In genomic region chr7:33062023-33062781, GRCh38 we compare ENCODE assay signal across 7 cellular contexts. TPM values are rescaled to one million over a fixed set of nuclear protein-coding genes. Genes with fewer than 3 reads are reported as not detected.
A peak's percentile ranks its signal among the peaks of the same experiment; 100 is the strongest.
DNase-seq lines count a peak whose midpoint lies in the region; FAIRE-seq and TF ChIP-seq lines count a peak whose summit lies in the region.

Gene NT5C3A, minus strand, starts transcription at chr7:33062776. Its CDS starts 71 bp downstream, at chr7:33062705.

- H2BK15ac ChIP-seq in H1 (ENCODE audit: low read length): no peak within 1 kb of the TSS; the same call in 1 of the 2 replicates
- H2BK15ac ChIP-seq in mesenchymal stem cell (ENCODE audit: low read depth, poor library complexity, severe bottlenecking): peak within 1 kb of the TSS; percentile 93

- H3K4ac ChIP-seq in H1 (replicated peaks; ENCODE audit: insufficient read length, low read depth, low read length) (no peak within 1 kb of the TSS), mesenchymal stem cell (ENCODE audit: low read depth in 1 of 2, low read length in 2 of 2) (peak within 1 kb of the TSS; percentile 75 to 87)

- TF ChIP-seq CTCF in LNCaP clone FGC (IDR thresholded peaks at IDR 0.05; ENCODE audit: control insufficient read depth, extremely low read depth, insufficient read depth) (no peak), WERI-Rb-1 (IDR thresholded peaks at IDR 0.05; ENCODE audit: low read depth, low read length) (no peak), H1 (IDR thresholded peaks at IDR 0.05; ENCODE audit: control extremely low read depth in 1 of 3, insufficient read depth in 1 of 3, low read depth in 1 of 3, low read length in 3 of 3) (no peak)

- H2AK5ac ChIP-seq in H1 (ENCODE audit: low read depth, low read length) (no peak within 1 kb of the TSS), mesenchymal stem cell (ENCODE audit: low read length, severe bottlenecking) (no peak within 1 kb of the TSS)

- H3K9ac ChIP-seq in H1 (replicated peaks in 1 of 4; ENCODE audit: extremely low read depth in 1 of 4, low read depth in 3 of 4, low read length in 3 of 4) (peak within 1 kb of the TSS; percentile 70 to 86 (median 78)), mesenchymal stem cell (ENCODE audit: low read length) (peak within 1 kb of the TSS; percentile 93)

- H3K18ac ChIP-seq in H1 (ENCODE audit: extremely low read depth, low read length) (peak within 1 kb of the TSS; percentile 95; the same call in 1 of the 2 replicates), mesenchymal stem cell (ENCODE audit: low read depth in 1 of 2, low read length in 2 of 2) (peak within 1 kb of the TSS; percentile 96 to 98)

- H3K79me2 ChIP-seq in H1 (ENCODE audit: control insufficient read depth in 1 of 2, insufficient read depth in 2 of 2, low read length in 2 of 2): peaks cover 12 to 47% of the 10 kb centered on the region in 2 experiments

- H4K5ac ChIP-seq in H1 (ENCODE audit: insufficient read length, low read depth, low read length): peak within 1 kb of the TSS; percentile 97

- H3K4me2 ChIP-seq in H1 (ENCODE audit: insufficient read depth in 1 of 2, low read depth in 2 of 2, low read length in 2 of 2): peak within 1 kb of the TSS; percentile 50 to 74
- H3K4me2 ChIP-seq in mesenchymal stem cell (ENCODE audit: low read length, poor library complexity, severe bottlenecking): peak within 1 kb of the TSS; percentile 90

- WGBS in H1 (ENCODE audit: extremely low coverage in 1 of 2, insufficient coverage in 1 of 2, insufficient read length in 1 of 2, insufficient replicate concordance in 2 of 2, low coverage in 1 of 2, low lambda C conversion rate in 2 of 2, missing lambda C conversion rate in 1 of 2), 2 experiments: 2% methylated on average over 31 of the region's 66 CpGs; no CpG with 5 or more reads in 1 of the 2 experiments
- WGBS in mesenchymal stem cell: 0% methylated on average over 38 of the region's 66 CpGs

- no peaks in the 10 kb centered on the region for H3K27me3 ChIP-seq in WERI-Rb-1 (ENCODE audit: insufficient read depth, low read depth, severe bottlenecking)
- no peaks in the 10 kb centered on the region for H3K27me3 ChIP-seq in H1 (replicated peaks in 1 of 4; ENCODE audit: control insufficient read depth in 3 of 4, extremely low read depth in 1 of 4, insufficient read depth in 3 of 4, low read length in 3 of 4)
- no peaks in the 10 kb centered on the region for H3K27me3 ChIP-seq in mesenchymal stem cell (ENCODE audit: control insufficient read depth in 1 of 2, insufficient read depth in 1 of 2, low read length in 2 of 2)

- peak within 1 kb of the TSS; percentile 95 for H3K27ac ChIP-seq in WERI-Rb-1
- H3K27ac ChIP-seq in H1 (ENCODE audit: low read depth, low read length): peak within 1 kb of the TSS; percentile 74; the same call in 1 of the 2 replicates
- peak within 1 kb of the TSS; percentile 99 for H3K27ac ChIP-seq in mesenchymal stem cell (ENCODE audit: low read length, poor library complexity, severe bottlenecking)

- no peaks in the 10 kb centered on the region for H3K23me2 ChIP-seq in H1 (ENCODE audit: low read depth, low read length)

- H2BK20ac ChIP-seq in H1 (ENCODE audit: low read length): no peak within 1 kb of the TSS

- H2BK5ac ChIP-seq in H1 (ENCODE audit: low read depth, low read length) (peak within 1 kb of the TSS; percentile 97), mesenchymal stem cell (ENCODE audit: low read depth, low read length, poor library complexity, severe bottlenecking) (peak within 1 kb of the TSS; percentile 70)

- H3K36me3 ChIP-seq in WERI-Rb-1: peaks cover 17% of the 10 kb centered on the region
- no peaks in the 10 kb centered on the region; a peak in 1 of 8 replicates for H3K36me3 ChIP-seq in H1 (ENCODE audit: control insufficient read depth in 2 of 4, insufficient read depth in 4 of 4, low read length in 3 of 4)
- H3K36me3 ChIP-seq in mesenchymal stem cell (ENCODE audit: control insufficient read depth in 1 of 2, insufficient read depth in 2 of 2, low read depth in 1 of 2, low read length in 2 of 2): peaks cover 0 to 3% of the 10 kb centered on the region in 2 experiments

- POLR2A ChIA-PET in H1 (lab: Charles Lee; ENCODE audit: partially characterized antibody): interaction anchor here (0.6 to 2.2 kb wide), 13 partner anchors 9 to 173 kb away, joined by 3 to 19 read pairs (median 4); partner anchors contain the start of genes KBTBD2 and RP9

- H2BK12ac ChIP-seq in H1 (ENCODE audit: low read depth, low read length): no peak within 1 kb of the TSS
- peak within 1 kb of the TSS in 1 of 2 experiments; percentile 87 for H2BK12ac ChIP-seq in mesenchymal stem cell (ENCODE audit: low read length in 2 of 2)

- peak within 1 kb of the TSS; percentile 86 for H3K56ac ChIP-seq in H1 (replicated peaks; ENCODE audit: insufficient read length, low read depth, low read length)

- FAIRE-seq in GM12891 (lab: Jason Lieb, UNC) (no peak), H54 (lab: Jason Lieb, UNC) (no peak), H1 (lab: Jason Lieb, UNC) (no peak)

- peak; percentile 25 for DNase-seq in GM12891 (ENCODE audit: insufficient read length, low spot score)
- peak; percentile 49 for DNase-seq in H54 (ENCODE audit: insufficient read length, low spot score)
- no peak for DNase-seq in LNCaP clone FGC (ENCODE audit: low read depth)
- peak; percentile 57 for DNase-seq in WERI-Rb-1
- DNase-seq in H1 (ENCODE audit: low read depth in 1 of 2, low spot score in 2 of 2): peak in 1 of 2 experiments; percentile 63
- peak; percentile 53 for DNase-seq in mesenchymal stem cell
- peak; percentile 7 for DNase-seq in stimulated activated CD8-positive, alpha-beta memory T cell treated with anti-CD3 and anti-CD28 coated beads, Interleukin-7, amount 100 ng/mL, for 24 hours (ENCODE audit: low read depth)

- H2AFZ ChIP-seq in H1 (ENCODE audit: low read length) (peak within 1 kb of the TSS; percentile 68), mesenchymal stem cell (ENCODE audit: low read depth, low read length) (peak within 1 kb of the TSS; percentile 94)

- H3K79me1 ChIP-seq in H1 (ENCODE audit: low read depth, low read length): no peaks in the 10 kb centered on the region; the same call in 1 of the 2 replicates
- no peaks in the 10 kb centered on the region for H3K79me1 ChIP-seq in mesenchymal stem cell (replicated peaks; ENCODE audit: low read length, poor library complexity, severe bottlenecking)

- H4K8ac ChIP-seq in H1 (ENCODE audit: extremely low read depth, insufficient read depth, low read length) (peak within 1 kb of the TSS; percentile 90; the same call in 1 of the 2 replicates), mesenchymal stem cell (ENCODE audit: low read length) (peak within 1 kb of the TSS; percentile 98)

- H3K4me3 ChIP-seq in LNCaP clone FGC (ENCODE audit: low read depth, low read length): peak within 1 kb of the TSS; percentile 84
- H3K4me3 ChIP-seq in WERI-Rb-1 (ENCODE audit: low read depth, low read length): peak within 1 kb of the TSS; percentile 70
- peak within 1 kb of the TSS; percentile 80 to 90 (median 85) for H3K4me3 ChIP-seq in H1 (ENCODE audit: extremely low read depth in 1 of 4, insufficient read depth in 2 of 4, low read depth in 3 of 4, low read length in 4 of 4)
- peak within 1 kb of the TSS; percentile 91 to 96 for H3K4me3 ChIP-seq in mesenchymal stem cell (ENCODE audit: insufficient read depth in 1 of 2, low read depth in 1 of 2, low read length in 2 of 2)

- no peak for TF ChIP-seq EP300 in H1 (IDR thresholded peaks at IDR 0.05; ENCODE audit: borderline replicate concordance in 1 of 2, low read depth in 2 of 2, low read length in 2 of 2)

- no peak within 1 kb of the TSS for H3K23ac ChIP-seq in H1 (ENCODE audit: insufficient read length)
- peak within 1 kb of the TSS in 1 of 2 experiments; percentile 59 for H3K23ac ChIP-seq in mesenchymal stem cell (ENCODE audit: low read length in 2 of 2)

- TF ChIP-seq RAD21 in H1 (IDR thresholded peaks at IDR 0.05 in 1 of 2, conservative IDR thresholded peaks at IDR 0.05 in 1 of 2; ENCODE audit: low read depth in 2 of 2, low read length in 2 of 2): no peak

- peaks cover 6% of the 10 kb centered on the region for H3K9me3 ChIP-seq in WERI-Rb-1 (ENCODE audit: severe bottlenecking)
- 0 out of 4 replicates have a peak, but pooled peaks cover 3 to 4% of the 10 kb centered on the region in 2 experiments for H3K9me3 ChIP-seq in H1 (ENCODE audit: insufficient read depth in 2 of 2, low read depth in 1 of 2, low read length in 1 of 2)
- H3K9me3 ChIP-seq in mesenchymal stem cell (ENCODE audit: control insufficient read depth, low read length): peaks cover 15% of the 10 kb centered on the region

- TF ChIP-seq POLR2A in GM12891 (IDR thresholded peaks at IDR 0.05; ENCODE audit: low read depth, low read length) (0 out of 2 replicates have a peak, but pooled peaks have one; percentile 24), H54 (IDR thresholded peaks at IDR 0.05; ENCODE audit: low read depth, low read length) (peak; percentile 91), H1 (IDR thresholded peaks at IDR 0.05; ENCODE audit: control extremely low read depth in 1 of 2, low read depth in 2 of 2, low read length in 2 of 2) (no peak)

- H3K4me1 ChIP-seq in H1 (replicated peaks in 1 of 4; ENCODE audit: control insufficient read depth in 3 of 4, insufficient read depth in 4 of 4, low read length in 3 of 4) (peaks cover 0 to 7% (median 0%) of the 10 kb centered on the region in 4 experiments; a peak in 1 of 7 replicates), mesenchymal stem cell (ENCODE audit: control insufficient read depth, insufficient read depth, low read depth, low read length) (peaks cover 2% of the 10 kb centered on the region)

- H2BK120ac ChIP-seq in H1 (replicated peaks; ENCODE audit: low read depth, low read length): no peak within 1 kb of the TSS
- H2BK120ac ChIP-seq in mesenchymal stem cell (ENCODE audit: low read depth, low read length): peak within 1 kb of the TSS; percentile 49

- H3K14ac ChIP-seq in H1 (ENCODE audit: insufficient read length) (no peak within 1 kb of the TSS), mesenchymal stem cell (ENCODE audit: low read length in 2 of 2) (peak within 1 kb of the TSS; percentile 47 to 95)

- CTCF ChIA-PET in H1 (lab: Charles Lee; ENCODE audit: partially characterized antibody): interaction anchor here (0.9 to 1.6 kb wide), 5 partner anchors 10 to 114 kb away, joined by 3 to 5 read pairs (median 4); no protein-coding TSS in a partner anchor

- H4K20me1 ChIP-seq in H1 (replicated peaks in 1 of 2; ENCODE audit: control insufficient read depth in 1 of 2, insufficient read depth in 2 of 2, low read length in 2 of 2): peaks cover 0 to 2% of the 10 kb centered on the region in 2 experiments

- H4K91ac ChIP-seq in H1 (replicated peaks; ENCODE audit: insufficient read length, low read length) (no peak within 1 kb of the TSS), mesenchymal stem cell (ENCODE audit: low read length) (peak within 1 kb of the TSS; percentile 94)

RNA-seq across cellular contexts. Expression of gene NT5C3A, which starts in this region (rescaled TPM):
- 68.2 TPM for polyA plus RNA-seq in GM12891 (2012; ENCODE audit: low read depth, missing spikeins)
- total RNA-seq in H1 (2021; fragmentation: NEBNext Ultra II Directional; extraction: Animal tissue kit (Norgen Biotek cat#: 25700)): 22.7 and 23.0 TPM in 2 replicates
- polyA plus RNA-seq in H1 (2011; rRNA removed): 4.4 and 7.5 TPM in 2 replicates
- 11.8 TPM for polyA plus RNA-seq in H1 (2011; cell fraction: cytosol; rRNA removed)
- 3.0 TPM for polyA plus RNA-seq in H1 (2011; cell fraction: nucleus; rRNA removed)
- 9.5 to 18.8 TPM (median 10.7 TPM) in 4 replicates for polyA plus RNA-seq in H1 (2012, experiment 1 of 2)
- polyA plus RNA-seq in H1 (2012, experiment 2 of 2): 2.3 TPM
- polyA plus RNA-seq in H1 (2013, experiment 1 of 2): 39.5 TPM
- 44.9 TPM for polyA plus RNA-seq in H1 (2013, experiment 2 of 2)
- 3.4 and 4.4 TPM in 2 replicates for polyA minus RNA-seq in H1 (2011; rRNA and poly(A)+ RNA removed)
- polyA minus RNA-seq in H1 (2011; cell fraction: cytosol; rRNA and poly(A)+ RNA removed): 5.1 TPM
- polyA minus RNA-seq in H1 (2011; cell fraction: nucleus; rRNA and poly(A)+ RNA removed): 10.7 TPM
- 18.2 TPM for polyA plus RNA-seq in mesenchymal stem cell (2013, experiment 1 of 2)
- polyA plus RNA-seq in mesenchymal stem cell (2013, experiment 2 of 2): 19.5 TPM

Comparison
In these comparisons a context has a peak if more than half of its experiments do, and no peak if none do; other contexts are left out.
1. POLR2A ChIP-seq: peak in GM12891 (single experiment) and H54 (single experiment); none in H1 (0 of 2).
2. Peak in every context shown above with its lines, with median percentiles within 50 percentile points of each other: H3K4me3 ChIP-seq and H3K27ac ChIP-seq.